1 cellular context compared by ENCODE assay signal in genomic region chr10:116670706-116671105, GRCh38.
TF ChIP-seq lines count a peak whose summit lies in the region.

No MANE protein-coding gene starts in this region.

TF ChIP-seq in GM23338, 12 proteins besides CTCF, POLR2A, EP300 and RAD21 (continued from another document):
- TF ChIP-seq, protein P1, sequence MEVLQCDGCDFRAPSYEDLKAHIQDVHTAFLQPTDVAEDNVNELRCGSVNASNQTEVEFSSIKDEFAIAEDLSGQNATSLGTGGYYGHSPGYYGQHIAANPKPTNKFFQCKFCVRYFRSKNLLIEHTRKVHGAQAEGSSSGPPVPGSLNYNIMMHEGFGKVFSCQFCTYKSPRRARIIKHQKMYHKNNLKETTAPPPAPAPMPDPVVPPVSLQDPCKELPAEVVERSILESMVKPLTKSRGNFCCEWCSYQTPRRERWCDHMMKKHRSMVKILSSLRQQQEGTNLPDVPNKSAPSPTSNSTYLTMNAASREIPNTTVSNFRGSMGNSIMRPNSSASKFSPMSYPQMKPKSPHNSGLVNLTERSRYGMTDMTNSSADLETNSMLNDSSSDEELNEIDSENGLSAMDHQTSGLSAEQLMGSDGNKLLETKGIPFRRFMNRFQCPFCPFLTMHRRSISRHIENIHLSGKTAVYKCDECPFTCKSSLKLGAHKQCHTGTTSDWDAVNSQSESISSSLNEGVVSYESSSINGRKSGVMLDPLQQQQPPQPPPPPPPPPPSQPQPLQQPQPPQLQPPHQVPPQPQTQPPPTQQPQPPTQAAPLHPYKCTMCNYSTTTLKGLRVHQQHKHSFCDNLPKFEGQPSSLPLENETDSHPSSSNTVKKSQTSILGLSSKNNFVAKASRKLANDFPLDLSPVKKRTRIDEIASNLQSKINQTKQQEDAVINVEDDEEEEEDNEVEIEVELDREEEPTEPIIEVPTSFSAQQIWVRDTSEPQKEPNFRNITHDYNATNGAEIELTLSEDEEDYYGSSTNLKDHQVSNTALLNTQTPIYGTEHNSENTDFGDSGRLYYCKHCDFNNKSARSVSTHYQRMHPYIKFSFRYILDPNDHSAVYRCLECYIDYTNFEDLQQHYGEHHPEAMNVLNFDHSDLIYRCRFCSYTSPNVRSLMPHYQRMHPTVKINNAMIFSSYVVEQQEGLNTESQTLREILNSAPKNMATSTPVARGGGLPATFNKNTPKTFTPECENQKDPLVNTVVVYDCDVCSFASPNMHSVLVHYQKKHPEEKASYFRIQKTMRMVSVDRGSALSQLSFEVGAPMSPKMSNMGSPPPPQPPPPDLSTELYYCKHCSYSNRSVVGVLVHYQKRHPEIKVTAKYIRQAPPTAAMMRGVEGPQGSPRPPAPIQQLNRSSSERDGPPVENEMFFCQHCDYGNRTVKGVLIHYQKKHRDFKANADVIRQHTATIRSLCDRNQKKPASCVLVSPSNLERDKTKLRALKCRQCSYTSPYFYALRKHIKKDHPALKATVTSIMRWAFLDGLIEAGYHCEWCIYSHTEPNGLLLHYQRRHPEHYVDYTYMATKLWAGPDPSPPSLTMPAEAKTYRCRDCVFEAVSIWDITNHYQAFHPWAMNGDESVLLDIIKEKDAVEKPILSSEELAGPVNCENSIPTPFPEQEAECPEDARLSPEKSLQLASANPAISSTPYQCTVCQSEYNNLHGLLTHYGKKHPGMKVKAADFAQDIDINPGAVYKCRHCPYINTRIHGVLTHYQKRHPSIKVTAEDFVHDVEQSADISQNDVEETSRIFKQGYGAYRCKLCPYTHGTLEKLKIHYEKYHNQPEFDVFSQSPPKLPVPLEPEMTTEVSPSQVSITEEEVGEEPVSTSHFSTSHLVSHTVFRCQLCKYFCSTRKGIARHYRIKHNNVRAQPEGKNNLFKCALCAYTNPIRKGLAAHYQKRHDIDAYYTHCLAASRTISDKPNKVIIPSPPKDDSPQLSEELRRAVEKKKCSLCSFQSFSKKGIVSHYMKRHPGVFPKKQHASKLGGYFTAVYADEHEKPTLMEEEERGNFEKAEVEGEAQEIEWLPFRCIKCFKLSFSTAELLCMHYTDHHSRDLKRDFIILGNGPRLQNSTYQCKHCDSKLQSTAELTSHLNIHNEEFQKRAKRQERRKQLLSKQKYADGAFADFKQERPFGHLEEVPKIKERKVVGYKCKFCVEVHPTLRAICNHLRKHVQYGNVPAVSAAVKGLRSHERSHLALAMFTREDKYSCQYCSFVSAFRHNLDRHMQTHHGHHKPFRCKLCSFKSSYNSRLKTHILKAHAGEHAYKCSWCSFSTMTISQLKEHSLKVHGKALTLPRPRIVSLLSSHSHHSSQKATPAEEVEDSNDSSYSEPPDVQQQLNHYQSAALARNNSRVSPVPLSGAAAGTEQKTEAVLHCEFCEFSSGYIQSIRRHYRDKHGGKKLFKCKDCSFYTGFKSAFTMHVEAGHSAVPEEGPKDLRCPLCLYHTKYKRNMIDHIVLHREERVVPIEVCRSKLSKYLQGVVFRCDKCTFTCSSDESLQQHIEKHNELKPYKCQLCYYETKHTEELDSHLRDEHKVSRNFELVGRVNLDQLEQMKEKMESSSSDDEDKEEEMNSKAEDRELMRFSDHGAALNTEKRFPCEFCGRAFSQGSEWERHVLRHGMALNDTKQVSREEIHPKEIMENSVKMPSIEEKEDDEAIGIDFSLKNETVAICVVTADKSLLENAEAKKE (CRISPR knock-in tag; IDR thresholded peaks at IDR 0.05), result no peak
- TF ChIP-seq NANOG (IDR thresholded peaks at IDR 0.05; ENCODE audit: borderline replicate concordance), result no peak
- TF ChIP-seq EZH2phosphoT487 (IDR thresholded peaks at IDR 0.05; ENCODE audit: unreplicated experiment), result no peak
TF ChIP-seq in GM23338: peak in this region for 0.
